Comparison of ENCODE assay signal across 19 cellular contexts in the genomic region with DNA sequence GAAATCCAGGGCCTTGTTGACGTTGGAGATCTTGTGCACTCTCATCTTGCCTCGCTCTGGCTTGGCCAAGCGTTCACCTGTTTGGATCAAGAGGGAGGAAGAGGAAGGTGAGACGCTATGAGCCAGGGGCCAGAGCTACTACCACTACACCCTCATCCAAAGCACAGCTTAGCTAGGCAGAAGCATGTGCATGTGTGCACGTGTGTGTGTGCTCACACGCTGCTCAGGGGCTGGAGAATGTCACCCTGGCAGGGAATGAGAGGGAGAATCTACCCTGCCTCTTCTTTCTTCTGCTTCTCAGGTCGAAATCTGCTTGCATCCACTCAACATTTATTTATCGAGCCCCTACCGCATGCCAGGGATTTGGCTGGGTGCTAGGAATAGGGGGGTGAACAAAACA. TPM values are rescaled to one million over a fixed set of nuclear protein-coding genes. Genes with fewer than 3 reads are reported as not detected.
DNase-seq lines count a peak whose midpoint lies in the region; ATAC-seq and TF ChIP-seq lines count a peak whose summit lies in the region.
"Had no signal": no experiment of that assay in that cellular context is flagged by ENCODE, and none has a peak within 500 bp of the region (broad histone marks: within the 10 kb centered on the region; RNA-seq: fewer than 3 reads in every experiment).

No MANE protein-coding gene starts in this region.

- no peak for TF ChIP-seq POLR2A in tibial nerve (IDR thresholded peaks at IDR 0.05)

- ATAC-seq in Right ventricle myocardium inferior, result no peak
- no peak for ATAC-seq in left lobe of liver
- ATAC-seq: gastrocnemius medialis, GM12878, psoas muscle had no signal

- 90 to 94% methylated on average over 9 of the region's 9 CpGs for WGBS in tibial nerve, 2 donors

- H3K4me1 ChIP-seq in left ventricle myocardium inferior (peaks cover 50% of the 10 kb centered on the region), tibial nerve (peaks cover 0 to 14% (median 5%) of the 10 kb centered on the region in 4 donors)

- DNase-seq in Right ventricle myocardium inferior (ENCODE audit: missing footprints) (peak; percentile 31), left ventricle myocardium inferior (no peak), left lobe of liver (ENCODE audit: low spot score) (no peak), tibial nerve (ENCODE audit: low spot score in 2 of 2) (no peak), epidermal melanocyte (ENCODE audit: insufficient read length, low spot score) (no peak)
- DNase-seq: DND-41; effector CD8-positive, alpha-beta T cell; gastrocnemius medialis; H9; NCI-H187; NCI-H526 treated with DMSO at 0.1 percent for 48 hours; psoas muscle had no signal

- H3K36me3 Mint-ChIP-seq in dendritic cell treated with granulocyte-macrophage colony-stimulating factor and Interleukin-4, amounts not matched to agents 40 ng/mL and 50 ng/mL, for 4 days (ENCODE audit: low read depth), result peaks cover 90% of the 10 kb centered on the region
- H3K36me3 Mint-ChIP-seq in nephron (ENCODE audit: low read depth), result peaks cover 43% of the 10 kb centered on the region

- H3K9me3 ChIP-seq in left ventricle myocardium inferior (replicated peaks) (peaks cover 1% of the 10 kb centered on the region), tibial nerve (peaks cover 0 to 3% (median 0%) of the 10 kb centered on the region in 4 donors)
- H3K9me3 ChIP-seq: gastrocnemius medialis, psoas muscle had no signal

- TF ChIP-seq CTCF in left ventricle myocardium inferior (IDR thresholded peaks at IDR 0.05; ENCODE audit: borderline replicate concordance) (no peak), nephron (IDR thresholded peaks at IDR 0.05; ENCODE audit: unreplicated experiment in 3 of 3) (no peak), tibial nerve (IDR thresholded peaks at IDR 0.05) (no peak)

- intact Hi-C loops in Right ventricle myocardium inferior (cut with DNase I), result no loop called here
- intact Hi-C loops in left ventricle myocardium inferior (cut with micrococcal nuclease), result no loop called here
- intact Hi-C loops in dendritic cell treated with granulocyte-macrophage colony-stimulating factor and Interleukin-4, amounts not matched to agents 40 ng/mL and 50 ng/mL, for 4 days (cut with micrococcal nuclease), result no loop called here

- H3K36me3 ChIP-seq in left ventricle myocardium inferior, result peaks cover 42% of the 10 kb centered on the region
- peaks cover 0 to 27% (median 0%) of the 10 kb centered on the region in 3 donors for H3K36me3 ChIP-seq in tibial nerve
- H3K36me3 ChIP-seq: gastrocnemius medialis, neural progenitor cell had no signal

- H3K27me3 ChIP-seq in left ventricle myocardium inferior (ENCODE audit: low read depth), result no peaks in the 10 kb centered on the region
- H3K27me3 ChIP-seq in tibial nerve, result no peaks in the 10 kb centered on the region
- H3K27me3 ChIP-seq: BLaER1, gastrocnemius medialis, neural progenitor cell had no signal

- H3K27me3 Mint-ChIP-seq in dendritic cell treated with granulocyte-macrophage colony-stimulating factor and Interleukin-4, amounts not matched to agents 40 ng/mL and 50 ng/mL, for 4 days, result no peaks in the 10 kb centered on the region
- H3K27me3 Mint-ChIP-seq in nephron (ENCODE audit: low read depth), result no peaks in the 10 kb centered on the region
- H3K27me3 Mint-ChIP-seq: brain had no signal

- TF ChIP-seq EP300 in tibial nerve (IDR thresholded peaks at IDR 0.05), result no peak

- peaks cover 5% of the 10 kb centered on the region for H3K9me3 Mint-ChIP-seq in dendritic cell treated with granulocyte-macrophage colony-stimulating factor and Interleukin-4, amounts not matched to agents 40 ng/mL and 50 ng/mL, for 4 days
- H3K9me3 Mint-ChIP-seq in nephron, result no peaks in the 10 kb centered on the region

- H3K4me1 Mint-ChIP-seq in dendritic cell treated with granulocyte-macrophage colony-stimulating factor and Interleukin-4, amounts not matched to agents 40 ng/mL and 50 ng/mL, for 4 days (ENCODE audit: low read depth), result peaks cover 75% of the 10 kb centered on the region
- H3K4me1 Mint-ChIP-seq in nephron, result peaks cover 46% of the 10 kb centered on the region

- H3K27ac ChIP-seq in left ventricle myocardium inferior (replicated peaks) (no peak overlapping the region), tibial nerve (no peak overlapping the region)
- H3K27ac ChIP-seq: BLaER1, gastrocnemius medialis, neural progenitor cell, psoas muscle had no signal

- no peak overlapping the region for H3K4me3 Mint-ChIP-seq in dendritic cell treated with granulocyte-macrophage colony-stimulating factor and Interleukin-4, amounts not matched to agents 40 ng/mL and 50 ng/mL, for 4 days
- no peak overlapping the region for H3K4me3 Mint-ChIP-seq in nephron
- H3K4me3 Mint-ChIP-seq: brain; neural progenitor cell; T-helper 1 cell treated with Interleukin-12 subunit alpha and Interleukin-12 subunit beta and Interleukin-4 antibody, amounts not matched to agents 30 μg/mL and 1 μg/mL, for 36 hours had no signal

- H3K27ac Mint-ChIP-seq in dendritic cell treated with granulocyte-macrophage colony-stimulating factor and Interleukin-4, amounts not matched to agents 40 ng/mL and 50 ng/mL, for 4 days, result peak overlapping the region; percentile 52
- peak overlapping the region; percentile 33 to 76 (median 74) for H3K27ac Mint-ChIP-seq in nephron
- H3K27ac Mint-ChIP-seq: neural progenitor cell; T-helper 1 cell treated with Interleukin-12 subunit alpha and Interleukin-12 subunit beta and Interleukin-4 antibody, amounts not matched to agents 30 μg/mL and 1 μg/mL, for 36 hours had no signal

- H3K4me3 ChIP-seq in left ventricle myocardium inferior (no peak overlapping the region), tibial nerve (no peak overlapping the region)
- H3K4me3 ChIP-seq: BLaER1, gastrocnemius medialis, GM12878, neural progenitor cell, psoas muscle had no signal

RNA-seq across cellular contexts. Expression of gene ACTN1, which starts 58.1 kb away (rescaled TPM):
- total RNA-seq in Right ventricle myocardium inferior (136 TPM), left ventricle myocardium inferior (75.4 TPM), left lobe of liver (60.1 TPM), tibial nerve (100 to 1,000 TPM; 130 to 273 (median 152) TPM)
